Comparison of ENCODE assay signal across 9 cellular contexts in the genomic region with DNA sequence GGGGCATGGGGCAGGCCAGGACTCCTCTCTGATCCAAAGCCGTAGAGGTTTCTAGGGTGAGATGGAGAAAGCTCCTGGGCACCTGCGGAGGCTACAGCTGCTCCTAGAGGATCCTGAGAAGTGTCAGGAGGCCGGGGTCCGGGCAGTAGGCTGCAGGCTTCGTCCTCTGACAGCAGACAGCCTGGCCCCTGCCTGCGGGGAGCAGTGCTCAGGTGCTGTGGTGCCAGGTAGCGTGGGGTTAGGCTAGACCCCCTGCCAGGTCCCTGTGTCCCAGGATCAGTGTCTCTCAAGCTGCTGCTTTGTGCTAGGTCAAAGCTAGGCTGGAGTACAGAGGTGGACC. TPM values are rescaled to one million over a fixed set of nuclear protein-coding genes. Genes with fewer than 3 reads are reported as not detected.
DNase-seq lines count a peak whose midpoint lies in the region; ATAC-seq and TF ChIP-seq lines count a peak whose summit lies in the region.
"Had no signal": no experiment of that assay in that cellular context is flagged by ENCODE, and none has a peak within 500 bp of the region (broad histone marks: within the 10 kb centered on the region; RNA-seq: fewer than 3 reads in every experiment).

No MANE protein-coding gene starts in this region.

- H4K20me1 ChIP-seq in PC-9 (ENCODE audit: insufficient read depth), result peaks cover 33% of the 10 kb centered on the region

- no peak overlapping the region for H3K27ac Mint-ChIP-seq in endodermal cell
- no peak overlapping the region for H3K27ac Mint-ChIP-seq in stimulated activated naive B cell treated with anti-CD40 and anti-IgM and Interleukin-4, amounts not matched to agents 10 μg/mL and 1 μg/mL and 100 μg/mL, for 72 hours

- intact Hi-C loops in PC-9 (cut with micrococcal nuclease; ENCODE audit: unreplicated experiment) (loop anchor here (5.0 kb wide), 2 partner anchors 97 to 188 kb away; partner anchors contain the start of genes JPT2 and RPS2), prostate gland (cut with DNase I) (no loop called here), head of caudate nucleus (cut with DNase I) (no loop called here)

- H3K27me3 Mint-ChIP-seq in endodermal cell (ENCODE audit: insufficient read depth), result no peaks in the 10 kb centered on the region
- H3K27me3 Mint-ChIP-seq in stimulated activated naive B cell treated with anti-CD40 and anti-IgM and Interleukin-4, amounts not matched to agents 10 μg/mL and 1 μg/mL and 100 μg/mL, for 72 hours, result no peaks in the 10 kb centered on the region

- H3F3A ChIP-seq in PC-9 (ENCODE audit: insufficient read depth, low read depth), result peaks cover 36% of the 10 kb centered on the region

- H3K4me2 ChIP-seq in PC-9, result peak overlapping the region; percentile 99

- 88 to 98% methylated on average over 7 of the region's 7 CpGs for WGBS in endodermal cell (ENCODE audit: insufficient coverage in 1 of 2, insufficient read length in 1 of 2), 2 experiments
- WGBS in prostate gland, result 83% methylated on average over 7 of the region's 7 CpGs

- peak overlapping the region; percentile 93 for H3K4me3 Mint-ChIP-seq in endodermal cell
- peak overlapping the region in 1 of 2 donors; percentile 91 for H3K4me3 Mint-ChIP-seq in stimulated activated naive B cell treated with anti-CD40 and anti-IgM and Interleukin-4, amounts not matched to agents 10 μg/mL and 1 μg/mL and 100 μg/mL, for 72 hours

- H2AFZ ChIP-seq in PC-9, result no peak overlapping the region

- no peaks in the 10 kb centered on the region for H3K9me3 Mint-ChIP-seq in endodermal cell
- no peaks in the 10 kb centered on the region for H3K9me3 Mint-ChIP-seq in stimulated activated naive B cell treated with anti-CD40 and anti-IgM and Interleukin-4, amounts not matched to agents 10 μg/mL and 1 μg/mL and 100 μg/mL, for 72 hours
- H3K9me3 Mint-ChIP-seq: activated naive CD4-positive, alpha-beta T cell treated with anti-CD3 and anti-CD28 coated beads, Interleukin-2, amount 50 U/mL, for 72 hours had no signal

- DNase-seq in GM06990 (ENCODE audit: extremely low read depth, insufficient read length) (peak; percentile 9), PC-9 (no peak), endodermal cell (no peak), prostate gland (ENCODE audit: low spot score) (no peak), COLO829 (ENCODE audit: low spot score) (no peak), G401 (ENCODE audit: low spot score) (no peak), head of caudate nucleus (no peak)
- no peak for DNase-seq in stimulated activated naive B cell treated with anti-CD40 and anti-IgM and Interleukin-4, amounts not matched to agents 10 μg/mL and 1 μg/mL and 100 μg/mL, for 72 hours

- no peak for ATAC-seq in stimulated activated naive B cell treated with anti-CD40 and anti-IgM and Interleukin-4, amounts not matched to agents 10 μg/mL and 1 μg/mL and 100 μg/mL, for 72 hours (replicated peaks)
- ATAC-seq: activated naive CD4-positive, alpha-beta T cell treated with anti-CD3 and anti-CD28 coated beads, Interleukin-2, amount 50 U/mL, for 72 hours had no signal

- CTCF ChIA-PET in PC-9 (lab: Charles Lee), result interaction anchor here (0.6 to 0.8 kb wide), 2 partner anchors 8 to 671 kb away, joined by 3 to 6 read pairs; partner anchors contain the start of genes NUBP2 and SPSB3

- H3K9me2 ChIP-seq in PC-9 (ENCODE audit: insufficient read depth), result no peaks in the 10 kb centered on the region

- POLR2A ChIA-PET in PC-9 (lab: Charles Lee; ENCODE audit: unreplicated experiment), result interaction anchor here (0.7 to 1.4 kb wide), 2 partner anchors 8 to 28 kb away, joined by 8 to 9 read pairs; partner anchors contain the start of genes NUBP2 and SPSB3

- no peaks in the 10 kb centered on the region for H3K27me3 ChIP-seq in GM06990 (replicated peaks; ENCODE audit: control insufficient read depth, insufficient read depth, low read length)
- H3K27me3 ChIP-seq in PC-9 (ENCODE audit: insufficient read depth, low read depth), result no peaks in the 10 kb centered on the region
- no peaks in the 10 kb centered on the region for H3K27me3 ChIP-seq in endodermal cell (ENCODE audit: control insufficient read depth, insufficient read depth, low read length, poor library complexity, severe bottlenecking)
- no peaks in the 10 kb centered on the region for H3K27me3 ChIP-seq in prostate gland (replicated peaks; ENCODE audit: insufficient read depth)

- no peak for TF ChIP-seq POLR2A in prostate gland (IDR thresholded peaks at IDR 0.05)

- peaks cover 3% of the 10 kb centered on the region for H3K4me1 Mint-ChIP-seq in endodermal cell
- peaks cover 20 to 35% of the 10 kb centered on the region in 2 donors for H3K4me1 Mint-ChIP-seq in stimulated activated naive B cell treated with anti-CD40 and anti-IgM and Interleukin-4, amounts not matched to agents 10 μg/mL and 1 μg/mL and 100 μg/mL, for 72 hours

- peaks cover 17% of the 10 kb centered on the region for H3K36me3 ChIP-seq in GM06990 (ENCODE audit: control insufficient read depth, insufficient read depth, low read length)
- H3K36me3 ChIP-seq in PC-9 (ENCODE audit: low read depth), result 0 out of 2 replicates have a peak, but pooled peaks cover 7% of the 10 kb centered on the region
- H3K36me3 ChIP-seq in endodermal cell (ENCODE audit: control insufficient read depth, insufficient read depth, low read length), result peaks cover 15% of the 10 kb centered on the region
- peaks cover 12 to 24% of the 10 kb centered on the region in 2 donors for H3K36me3 ChIP-seq in prostate gland

- H3K9ac ChIP-seq in endodermal cell (ENCODE audit: extremely low read depth, low read length, poor library complexity, severe bottlenecking), result no peak overlapping the region

- BruUV-seq in PC-9 (replicated peaks; lab: Mats Ljungman, UMichigan), result no TSS peak

- H3K79me2 ChIP-seq in PC-9 (ENCODE audit: low read depth), result peaks cover 39% of the 10 kb centered on the region

- in situ Hi-C loops in G401 (cut with HindIII; ENCODE audit: low sequenced_read_pairs), result no loop called here

- TF ChIP-seq CTCF in GM06990 (IDR thresholded peaks at IDR 0.05; ENCODE audit: insufficient read depth, low read length, poor library complexity, severe bottlenecking) (no peak), PC-9 (conservative IDR thresholded peaks at IDR 0.05) (no peak), endodermal cell (conservative IDR thresholded peaks at IDR 0.05) (no peak), prostate gland (IDR thresholded peaks at IDR 0.05) (no peak)

- H3K4me3 ChIP-seq in GM06990 (replicated peaks; ENCODE audit: low read depth, low read length), result peak overlapping the region; percentile 84
- peak overlapping the region; percentile 77 for H3K4me3 ChIP-seq in PC-9
- peak overlapping the region; percentile 90 for H3K4me3 ChIP-seq in endodermal cell (ENCODE audit: low read length)
- H3K4me3 ChIP-seq in prostate gland, result peak overlapping the region in 1 of 2 donors; percentile 86

- peak overlapping the region; percentile 77; the same call in 1 of the 2 replicates for H3K27ac ChIP-seq in PC-9
- no peak overlapping the region for H3K27ac ChIP-seq in endodermal cell (ENCODE audit: low read depth, low read length)
- peak overlapping the region; percentile 91 to 96 for H3K27ac ChIP-seq in prostate gland

- H3K9me3 ChIP-seq in PC-9 (ENCODE audit: insufficient read depth, low read depth), result no peaks in the 10 kb centered on the region
- no peaks in the 10 kb centered on the region for H3K9me3 ChIP-seq in endodermal cell (ENCODE audit: control insufficient read depth, low read length)
- H3K9me3 ChIP-seq in prostate gland, result no peaks in the 10 kb centered on the region

- peaks cover 11% of the 10 kb centered on the region for H3K36me3 Mint-ChIP-seq in endodermal cell (ENCODE audit: low read depth)
- H3K36me3 Mint-ChIP-seq in stimulated activated naive B cell treated with anti-CD40 and anti-IgM and Interleukin-4, amounts not matched to agents 10 μg/mL and 1 μg/mL and 100 μg/mL, for 72 hours, result peaks cover 22 to 27% of the 10 kb centered on the region in 2 donors

- H3K4me1 ChIP-seq in PC-9 (replicated peaks; ENCODE audit: insufficient read depth) (peaks cover 19% of the 10 kb centered on the region), endodermal cell (ENCODE audit: control insufficient read depth, insufficient read depth, low read length) (no peaks in the 10 kb centered on the region), prostate gland (replicated peaks) (peaks cover 14% of the 10 kb centered on the region)

RNA-seq across cellular contexts. Expression of gene MRPS34, which starts 1.5 kb away (rescaled TPM):
- 201 and 247 TPM in 2 replicates for total RNA-seq in PC-9 (2021)
- 100 to 1,000 TPM; 137 to 164 TPM for total RNA-seq in endodermal cell
- 89.8 TPM for polyA plus RNA-seq in endodermal cell (2013, experiment 1 of 2)
- polyA plus RNA-seq in endodermal cell (2013, experiment 2 of 2), result 83.0 TPM
- 100 to 1,000 TPM in 1 of 2 donors, 10 to 100 TPM in 1; 97.4 to 125 TPM for total RNA-seq in prostate gland
- total RNA-seq in G401 (2014; rRNA removed; shearing (Covaris generic)), result 276 and 281 TPM in 2 replicates

RNA-seq across cellular contexts. Expression of gene EME2, which starts 1.8 kb away (rescaled TPM):
- total RNA-seq in PC-9 (2021), result 24.2 and 32.4 TPM in 2 replicates
- 10 to 100 TPM; 34.3 to 64.3 TPM for total RNA-seq in endodermal cell
- 10.6 TPM for polyA plus RNA-seq in endodermal cell (2013, experiment 1 of 2)
- polyA plus RNA-seq in endodermal cell (2013, experiment 2 of 2), result 8.8 TPM
- total RNA-seq in prostate gland, result 10 to 100 TPM; 18.3 to 53.9 TPM
- 10.4 and 10.6 TPM in 2 replicates for total RNA-seq in G401 (2014; rRNA removed; shearing (Covaris generic))

RNA-seq across cellular contexts. Expression of gene NME3, which starts 3.1 kb away (rescaled TPM):
- total RNA-seq in PC-9 (2021) (49.0 and 87.8 TPM in 2 replicates), endodermal cell (10 to 100 TPM; 70.3 to 73.6 TPM), prostate gland (100 to 1,000 TPM; 135 to 252 TPM)
- polyA plus RNA-seq in endodermal cell (2013, experiment 1 of 2), result 34.7 TPM
- 37.2 TPM for polyA plus RNA-seq in endodermal cell (2013, experiment 2 of 2)
- 64.4 and 76.9 TPM in 2 replicates for total RNA-seq in G401 (2014; rRNA removed; shearing (Covaris generic))

RNA-seq across cellular contexts. Expression of gene SPSB3, which starts 7.9 kb away (rescaled TPM):
- total RNA-seq in PC-9 (2021), result 58.2 and 86.6 TPM in 2 replicates
- 10 to 100 TPM; 28.0 to 28.1 TPM for total RNA-seq in endodermal cell
- polyA plus RNA-seq in endodermal cell (2013, experiment 1 of 2), result 56.0 TPM
- 48.7 TPM for polyA plus RNA-seq in endodermal cell (2013, experiment 2 of 2)
- 100 to 1,000 TPM in 1 of 2 donors, 10 to 100 TPM in 1; 87.8 to 138 TPM for total RNA-seq in prostate gland
- 14.0 and 27.3 TPM in 2 replicates for total RNA-seq in G401 (2014; rRNA removed; shearing (Covaris generic))

RNA-seq across cellular contexts. Expression of gene NUBP2, which starts 8.3 kb away (rescaled TPM):
- total RNA-seq in PC-9 (2021) (80.0 and 103 TPM in 2 replicates), endodermal cell (10 to 100 TPM; 61.1 to 61.5 TPM), prostate gland (100 to 1,000 TPM in 1 of 2 donors, 10 to 100 TPM in 1; 98.4 to 233 TPM)
- 63.0 TPM for polyA plus RNA-seq in endodermal cell (2013, experiment 1 of 2)
- 58.3 TPM for polyA plus RNA-seq in endodermal cell (2013, experiment 2 of 2)
- 128 and 160 TPM in 2 replicates for total RNA-seq in G401 (2014; rRNA removed; shearing (Covaris generic))
